ENCODE assay signal across 24 cellular contexts in the genomic region with DNA sequence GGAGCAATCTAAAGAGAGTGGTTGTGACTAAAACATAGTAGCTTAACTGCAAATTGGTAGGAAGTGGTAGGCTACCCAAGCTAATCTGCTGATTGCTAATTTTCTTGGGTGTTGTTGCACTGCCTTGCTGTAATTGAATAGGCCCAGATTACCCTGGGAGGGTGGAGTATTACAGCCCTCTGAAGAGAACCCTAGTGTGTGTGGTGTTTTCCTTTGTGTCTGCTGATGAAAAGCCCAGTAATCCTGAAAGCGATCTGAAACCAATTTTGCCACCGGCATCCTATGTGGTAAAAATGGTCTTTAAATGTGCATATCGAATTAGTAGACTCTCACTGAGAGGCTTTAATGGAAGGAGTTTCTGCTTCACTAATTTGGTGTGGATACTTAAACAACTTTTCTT.
"Had no signal": no experiment of that assay in that cellular context is flagged by ENCODE, and none has a peak within 500 bp of the region (broad histone marks: within the 10 kb centered on the region; RNA-seq: fewer than 3 reads in every experiment).

No MANE protein-coding gene starts in this region.

- H3K36me3 ChIP-seq: gastrocnemius medialis, heart left ventricle, left lung, spleen, suprapubic skin, transverse colon, upper lobe of right lung, uterus had no signal

- H3K4me3 Mint-ChIP-seq: endodermal cell; naive thymus-derived CD8-positive, alpha-beta T cell; neural crest cell; stimulated activated memory B cell treated with anti-CD40 and anti-IgM and Interleukin-4, amounts not matched to agents 10 μg/mL and 1 μg/mL and 100 μg/mL, for 72 hours had no signal

- H3K4me1 ChIP-seq: heart left ventricle, left lung, spleen, transverse colon, upper lobe of right lung, uterus had no signal

- ATAC-seq: esophagus mucosa; gastrocnemius medialis; left lung; naive thymus-derived CD8-positive, alpha-beta T cell; stimulated activated memory B cell treated with anti-CD40 and anti-IgM and Interleukin-4, amounts not matched to agents 10 μg/mL and 1 μg/mL and 100 μg/mL, for 72 hours; stimulated activated naive CD8-positive, alpha-beta T cell treated with anti-CD3 and anti-CD28 coated beads, Interleukin-15, Interleukin-2, amounts not matched to agents 100 U/mL and 50 U/mL, for 24 hours; upper lobe of right lung had no signal

- H3K9me3 ChIP-seq: gastrocnemius medialis, suprapubic skin, transverse colon, upper lobe of right lung, uterus had no signal

- H3K27me3 ChIP-seq: gastrocnemius medialis, heart left ventricle, hepatocyte, left lung, spleen, suprapubic skin, transverse colon, upper lobe of right lung, uterus had no signal

- H3K4me3 ChIP-seq: gastrocnemius medialis, heart left ventricle, hepatocyte, left lung, skin epidermis, spleen, suprapubic skin, transverse colon, upper lobe of right lung, uterus had no signal

- H3K27ac Mint-ChIP-seq: endodermal cell; naive thymus-derived CD8-positive, alpha-beta T cell; stimulated activated memory B cell treated with anti-CD40 and anti-IgM and Interleukin-4, amounts not matched to agents 10 μg/mL and 1 μg/mL and 100 μg/mL, for 72 hours had no signal

- H3K27me3 Mint-ChIP-seq: stimulated activated memory B cell treated with anti-CD40 and anti-IgM and Interleukin-4, amounts not matched to agents 10 μg/mL and 1 μg/mL and 100 μg/mL, for 72 hours had no signal

- H3K36me3 Mint-ChIP-seq: naive thymus-derived CD8-positive, alpha-beta T cell; stimulated activated memory B cell treated with anti-CD40 and anti-IgM and Interleukin-4, amounts not matched to agents 10 μg/mL and 1 μg/mL and 100 μg/mL, for 72 hours had no signal

- H3K4me1 Mint-ChIP-seq: endodermal cell; naive thymus-derived CD8-positive, alpha-beta T cell; neural crest cell; stimulated activated memory B cell treated with anti-CD40 and anti-IgM and Interleukin-4, amounts not matched to agents 10 μg/mL and 1 μg/mL and 100 μg/mL, for 72 hours had no signal

- H3K27ac ChIP-seq: epithelial cell of prostate, gastrocnemius medialis, heart left ventricle, hepatocyte, left lung, skin epidermis, spleen, suprapubic skin, transverse colon, upper lobe of right lung, uterus had no signal

- H3K9me3 Mint-ChIP-seq: endodermal cell; neural crest cell; stimulated activated memory B cell treated with anti-CD40 and anti-IgM and Interleukin-4, amounts not matched to agents 10 μg/mL and 1 μg/mL and 100 μg/mL, for 72 hours had no signal

- DNase-seq: cerebellar nuclear complex; cortex of kidney; effector CD8-positive, alpha-beta T cell; endodermal cell; foreskin fibroblast; gastrocnemius medialis; heart left ventricle; kidney; left lung; naive thymus-derived CD8-positive, alpha-beta T cell; retina; spleen; stimulated activated CD4-positive, alpha-beta T cell treated with anti-CD3 and anti-CD28 coated beads, Interleukin-4, amount 100 ng/mL, for 4 hours; stimulated activated naive CD8-positive, alpha-beta T cell treated with anti-CD3 and anti-CD28 coated beads, Interleukin-15, Interleukin-2, amounts not matched to agents 100 U/mL and 50 U/mL, for 24 hours; transverse colon; upper lobe of right lung; uterus had no signal
